In genomic region chr21:33634254-33634653, GRCh38 we compare ENCODE assay signal across 8 cellular contexts.
"Had no signal": no experiment of that assay in that cellular context is flagged by ENCODE, and none has a peak within 500 bp of the region (broad histone marks: within the 10 kb centered on the region; RNA-seq: fewer than 3 reads in every experiment).

No MANE protein-coding gene starts in this region.

- DNase-seq: GM23248, GOT3, H7, HFFc6, KBM-7 had no signal

- H3K9me3 ChIP-seq: HAP-1 had no signal

- H3K4me1 ChIP-seq: HAP-1 had no signal

- H3K4me3 ChIP-seq: GM23248, HAP-1 had no signal

- H3K9ac ChIP-seq: GM23248 had no signal

- H3K27ac ChIP-seq: GM23248 had no signal

- H2AFZ ChIP-seq: GM23248 had no signal

- ATAC-seq: HCT116 had no signal

- FAIRE-seq: HTR-8/SVneo had no signal
